Comparison of ENCODE assay signal across 10 cellular contexts in genomic region chr16:24737391-24737871, GRCh38. TPM values are rescaled to one million over a fixed set of nuclear protein-coding genes. Genes with fewer than 3 reads are reported as not detected.
DNase-seq lines count a peak whose midpoint lies in the region; ATAC-seq, FAIRE-seq and TF ChIP-seq lines count a peak whose summit lies in the region.
"Had no signal": no experiment of that assay in that cellular context is flagged by ENCODE, and none has a peak within 500 bp of the region (broad histone marks: within the 10 kb centered on the region; RNA-seq: fewer than 3 reads in every experiment).

No MANE protein-coding gene starts in this region.

- no peaks in the 10 kb centered on the region for H3K27me3 ChIP-seq in breast epithelium

- no peak for DNase-seq in activated naive CD8-positive, alpha-beta T cell treated with anti-CD3 and anti-CD28 coated beads, Interleukin-2, amount 50 U/mL, for 24 hours
- DNase-seq in breast epithelium (ENCODE audit: low spot score in 2 of 2), result no peak
- peak; percentile 66 to 69 for DNase-seq in lung microvascular endothelial cell (ENCODE audit: low read depth in 2 of 2)
- peak; percentile 6 for DNase-seq in urothelium cell line (ENCODE audit: low spot score)
- DNase-seq in stimulated activated CD4-positive, alpha-beta T cell treated with anti-CD3 and anti-CD28 coated beads, Interleukin-12 subunit alpha, Interleukin-12 subunit beta, amount 100 ng/mL, for 4 hours, result no peak
- DNase-seq: cerebellar nuclear complex, T-helper 2 cell had no signal

- TF ChIP-seq POLR2A in breast epithelium (IDR thresholded peaks at IDR 0.05), result no peak

- FAIRE-seq in urothelium cell line (lab: Jason Lieb, UNC), result no peak

- peak overlapping the region; percentile 34 to 52 for H3K27ac ChIP-seq in breast epithelium

- H3K4me1 ChIP-seq in breast epithelium, result peaks cover 0 to 38% of the 10 kb centered on the region in 2 donors

- TF ChIP-seq CTCF in breast epithelium (IDR thresholded peaks at IDR 0.05), result no peak

- no peaks in the 10 kb centered on the region for H3K36me3 ChIP-seq in breast epithelium

- H3K36me3 Mint-ChIP-seq in activated naive CD8-positive, alpha-beta T cell, result peaks cover 7% of the 10 kb centered on the region
- peaks cover 33% of the 10 kb centered on the region for H3K36me3 Mint-ChIP-seq in activated naive CD8-positive, alpha-beta T cell treated with anti-CD3 and anti-CD28 coated beads, Interleukin-2, amount 50 U/mL, for 24 hours (ENCODE audit: low read depth)
- peaks cover 87% of the 10 kb centered on the region for H3K36me3 Mint-ChIP-seq in activated T-helper 17 cell treated with anti-CD3 and anti-CD28 coated beads, Interleukin-2, amount 50 U/mL, for 72 hours (ENCODE audit: low read depth)

- H3K9me3 ChIP-seq in breast epithelium, result no peaks in the 10 kb centered on the region

- H3K4me1 Mint-ChIP-seq in activated naive CD8-positive, alpha-beta T cell (ENCODE audit: low read depth), result peaks cover 87% of the 10 kb centered on the region
- peaks cover 90% of the 10 kb centered on the region for H3K4me1 Mint-ChIP-seq in activated naive CD8-positive, alpha-beta T cell treated with anti-CD3 and anti-CD28 coated beads, Interleukin-2, amount 50 U/mL, for 24 hours
- H3K4me1 Mint-ChIP-seq in activated T-helper 17 cell treated with anti-CD3 and anti-CD28 coated beads, Interleukin-2, amount 50 U/mL, for 72 hours, result peaks cover 47% of the 10 kb centered on the region

- H3K4me3 ChIP-seq in breast epithelium, result no peak overlapping the region

- H3K27ac Mint-ChIP-seq in activated naive CD8-positive, alpha-beta T cell, result peak overlapping the region; percentile 58
- H3K27ac Mint-ChIP-seq in activated naive CD8-positive, alpha-beta T cell treated with anti-CD3 and anti-CD28 coated beads, Interleukin-2, amount 50 U/mL, for 24 hours, result no peak overlapping the region
- H3K27ac Mint-ChIP-seq in activated T-helper 17 cell treated with anti-CD3 and anti-CD28 coated beads, Interleukin-2, amount 50 U/mL, for 72 hours, result no peak overlapping the region

- intact Hi-C loops in breast epithelium (cut with DNase I; ENCODE audit: low total_unique reads), result no loop called here

- H3K4me3 Mint-ChIP-seq in activated naive CD8-positive, alpha-beta T cell, result peak overlapping the region; percentile 42
- H3K4me3 Mint-ChIP-seq in activated naive CD8-positive, alpha-beta T cell treated with anti-CD3 and anti-CD28 coated beads, Interleukin-2, amount 50 U/mL, for 24 hours, result no peak overlapping the region
- no peak overlapping the region for H3K4me3 Mint-ChIP-seq in activated T-helper 17 cell treated with anti-CD3 and anti-CD28 coated beads, Interleukin-2, amount 50 U/mL, for 72 hours

- no peaks in the 10 kb centered on the region for H3K9me3 Mint-ChIP-seq in activated naive CD8-positive, alpha-beta T cell (ENCODE audit: low read depth)
- H3K9me3 Mint-ChIP-seq in activated naive CD8-positive, alpha-beta T cell treated with anti-CD3 and anti-CD28 coated beads, Interleukin-2, amount 50 U/mL, for 24 hours, result no peaks in the 10 kb centered on the region
- H3K9me3 Mint-ChIP-seq in activated T-helper 17 cell treated with anti-CD3 and anti-CD28 coated beads, Interleukin-2, amount 50 U/mL, for 72 hours, result no peaks in the 10 kb centered on the region

- no peak for ATAC-seq in activated naive CD8-positive, alpha-beta T cell treated with anti-CD3 and anti-CD28 coated beads, Interleukin-2, amount 50 U/mL, for 24 hours
- no peak for ATAC-seq in activated T-helper 17 cell treated with anti-CD3 and anti-CD28 coated beads, Interleukin-2, amount 50 U/mL, for 72 hours (replicated peaks)
- no peak for ATAC-seq in GM18517 (IDR thresholded peaks at IDR 0.05; ENCODE audit: unreplicated experiment)

- H3K27me3 Mint-ChIP-seq in activated naive CD8-positive, alpha-beta T cell, result no peaks in the 10 kb centered on the region
- H3K27me3 Mint-ChIP-seq in activated naive CD8-positive, alpha-beta T cell treated with anti-CD3 and anti-CD28 coated beads, Interleukin-2, amount 50 U/mL, for 24 hours, result no peaks in the 10 kb centered on the region
- H3K27me3 Mint-ChIP-seq in activated T-helper 17 cell treated with anti-CD3 and anti-CD28 coated beads, Interleukin-2, amount 50 U/mL, for 72 hours, result no peaks in the 10 kb centered on the region

RNA-seq across cellular contexts. Expression of gene TNRC6A, which starts 8.0 kb away (rescaled TPM):
- total RNA-seq in breast epithelium (10 to 100 TPM; 49.3 to 84.9 (median 59.6) TPM), lung microvascular endothelial cell (18.1 and 22.2 TPM in 2 replicates)
- 10 to 100 TPM; 40.5 to 47.8 TPM for total RNA-seq in activated T-helper 17 cell treated with anti-CD3 and anti-CD28 coated beads, Interleukin-2, amount 50 U/mL, for 72 hours

Comparison
In these comparisons a context has a peak if more than half of its experiments do, and no peak if none do; other contexts are left out.
1. DNase-seq: peak in lung microvascular endothelial cell (2 of 2) and urothelium cell line (single experiment); none in activated naive CD8-positive, alpha-beta T cell treated with anti-CD3 and anti-CD28 coated beads, Interleukin-2, amount 50 U/mL, for 24 hours (single experiment), breast epithelium (0 of 2) and stimulated activated CD4-positive, alpha-beta T cell treated with anti-CD3 and anti-CD28 coated beads, Interleukin-12 subunit alpha, Interleukin-12 subunit beta, amount 100 ng/mL, for 4 hours (single experiment).